8 cellular contexts compared by ENCODE assay signal in the genomic region with DNA sequence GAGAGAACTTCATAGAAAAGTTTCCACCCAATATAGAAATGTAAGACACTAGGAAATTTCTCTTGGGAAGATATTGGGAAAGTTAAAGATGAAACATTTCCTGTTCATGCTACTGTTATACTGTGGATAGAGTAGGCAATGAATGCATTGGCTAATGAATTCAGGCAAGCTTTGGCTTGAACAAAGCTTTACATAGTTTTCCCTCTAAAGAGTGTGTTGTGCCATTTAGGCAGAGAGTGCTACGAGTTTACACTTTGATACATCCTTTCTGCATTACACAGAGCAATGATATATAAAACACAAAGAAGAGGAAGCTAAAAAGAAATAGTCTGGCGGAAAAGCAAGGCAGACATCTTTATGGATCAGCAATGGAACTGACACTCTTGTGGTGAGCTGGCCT.
"Had no signal": no experiment of that assay in that cellular context is flagged by ENCODE, and none has a peak within 500 bp of the region (broad histone marks: within the 10 kb centered on the region; RNA-seq: fewer than 3 reads in every experiment).

No MANE protein-coding gene starts in this region.

- H3K4me3 ChIP-seq: GM23338 had no signal

- FAIRE-seq: H1, H54, HepG2 had no signal

- DNase-seq: H9, HCEC 1CT, KBM-7 had no signal

- H3K27ac ChIP-seq: HL-60 had no signal

- ATAC-seq: GM23338, HepG2 had no signal
